ENCODE assay signal across 12 cellular contexts in genomic region chr17:12765544-12765943, GRCh38. TPM values are rescaled to one million over a fixed set of nuclear protein-coding genes. Genes with fewer than 3 reads are reported as not detected.
A peak's percentile ranks its signal among the peaks of the same experiment; 100 is the strongest.
DNase-seq lines count a peak whose midpoint lies in the region; ATAC-seq, FAIRE-seq and TF ChIP-seq lines count a peak whose summit lies in the region.
"Had no signal": no experiment of that assay in that cellular context is flagged by ENCODE, and none has a peak within 500 bp of the region (broad histone marks: within the 10 kb centered on the region; RNA-seq: fewer than 3 reads in every experiment).

No MANE protein-coding gene starts in this region.

- H3K9ac ChIP-seq in keratinocyte (ENCODE audit: control insufficient read depth, extremely low read depth, insufficient read depth, low read length): no peak overlapping the region

- DNase-seq in AG04449 (ENCODE audit: low read depth, low spot score): peak; percentile 78
- DNase-seq in HT1080 (ENCODE audit: low read depth): peak; percentile 39
- DNase-seq in brain microvascular endothelial cell: peak; percentile 94
- no peak for DNase-seq in keratinocyte (ENCODE audit: low read depth, low spot score)
- no peak for DNase-seq in activated CD8-positive, alpha-beta T cell treated with anti-CD3 and anti-CD28 coated beads for 36 hours
- DNase-seq in stimulated activated naive CD4-positive, alpha-beta T cell (lab: John Stamatoyannopoulos, UW): no peak
- DNase-seq in natural killer cell treated with Interleukin-12 subunit alpha and Interleukin-12 subunit beta and Interleukin-15 and Interleukin-18, amount 100 ng/mL, for 72 hours (ENCODE audit: low spot score): no peak
- DNase-seq: activated naive CD4-positive, alpha-beta T cell treated with Interleukin-2 at 50 U/mL for 16 hours had no signal

- H3K27ac ChIP-seq in brain microvascular endothelial cell (no peak overlapping the region), keratinocyte (ENCODE audit: control insufficient read depth, insufficient read depth, low read length) (no peak overlapping the region)

- intact Hi-C loops in activated CD8-positive, alpha-beta T cell treated with anti-CD3 and anti-CD28 coated beads for 36 hours (cut with micrococcal nuclease): no loop called here

- dilution Hi-C loops in keratinocyte (cut with MboI; ENCODE audit: extremely low pct_ligation_motif_present, low sequenced_read_pairs): no loop called here

- no peak overlapping the region for H3K4me2 ChIP-seq in keratinocyte (ENCODE audit: control insufficient read depth, extremely low read depth, insufficient read depth, low read depth, low read length)

- H3K36me3 ChIP-seq in brain microvascular endothelial cell (replicated peaks) (no peaks in the 10 kb centered on the region), keratinocyte (ENCODE audit: control insufficient read depth in 2 of 2, extremely low read depth in 1 of 2, insufficient read depth in 2 of 2, low read length in 2 of 2) (no peaks in the 10 kb centered on the region)

- H3K9me3 ChIP-seq in keratinocyte (ENCODE audit: control insufficient read depth, low read depth, low read length): no peaks in the 10 kb centered on the region

- in situ Hi-C loops in brain microvascular endothelial cell (cut with HindIII; ENCODE audit: low pct_ligation_motif_present, low sequenced_read_pairs): no loop called here

- H3K4me3 ChIP-seq in AG04449 (ENCODE audit: low read depth, low read length) (no peak overlapping the region), brain microvascular endothelial cell (ENCODE audit: low read depth, low read length) (no peak overlapping the region), keratinocyte (ENCODE audit: control insufficient read depth in 2 of 3, extremely low read depth in 1 of 3, insufficient read depth in 2 of 3, low read depth in 1 of 3, low read length in 3 of 3) (no peak overlapping the region)

- H3K36me3 Mint-ChIP-seq in activated CD8-positive, alpha-beta T cell treated with anti-CD3 and anti-CD28 coated beads for 36 hours (ENCODE audit: low read depth): no peaks in the 10 kb centered on the region
- H3K36me3 Mint-ChIP-seq in natural killer cell treated with Interleukin-12 subunit alpha and Interleukin-12 subunit beta and Interleukin-15 and Interleukin-18, amount 100 ng/mL, for 72 hours: no peaks in the 10 kb centered on the region
- H3K36me3 Mint-ChIP-seq: CD14-positive monocyte, WTC11 had no signal

- H3K27me3 ChIP-seq in brain microvascular endothelial cell (replicated peaks) (no peaks in the 10 kb centered on the region), keratinocyte (ENCODE audit: control insufficient read depth, extremely low read depth, insufficient read depth, low read length) (no peaks in the 10 kb centered on the region)

- H2AFZ ChIP-seq in keratinocyte (ENCODE audit: control insufficient read depth, low read length): no peak overlapping the region

- CTCF ChIA-PET in AG04449 (lab: Yijun Ruan, JAX): interaction anchor here (1.3 to 1.9 kb wide), 4 partner anchors 24 to 237 kb away, joined by 3 to 7 read pairs (median 6); no protein-coding TSS in a partner anchor
- CTCF ChIA-PET in activated CD8-positive, alpha-beta T cell treated with anti-CD3 and anti-CD28 coated beads for 36 hours (lab: Charles Lee): no interaction called here

- H3K4me3 Mint-ChIP-seq in activated CD8-positive, alpha-beta T cell treated with anti-CD3 and anti-CD28 coated beads for 36 hours: no peak overlapping the region
- no peak overlapping the region for H3K4me3 Mint-ChIP-seq in natural killer cell treated with Interleukin-12 subunit alpha and Interleukin-12 subunit beta and Interleukin-15 and Interleukin-18, amount 100 ng/mL, for 72 hours
- H3K4me3 Mint-ChIP-seq: CD14-positive monocyte; stimulated activated naive CD8-positive, alpha-beta T cell treated with anti-CD3 and anti-CD28 coated beads, Interleukin-15, Interleukin-2, amounts not matched to agents 100 ng/mL and 50 ng/mL, for 24 hours; WTC11 had no signal

- H3K9me1 ChIP-seq in keratinocyte (ENCODE audit: control insufficient read depth, extremely low read depth, insufficient read depth, low read length): no peaks in the 10 kb centered on the region

- no peak overlapping the region for H3K27ac Mint-ChIP-seq in activated CD8-positive, alpha-beta T cell treated with anti-CD3 and anti-CD28 coated beads for 36 hours
- no peak overlapping the region for H3K27ac Mint-ChIP-seq in natural killer cell treated with Interleukin-12 subunit alpha and Interleukin-12 subunit beta and Interleukin-15 and Interleukin-18, amount 100 ng/mL, for 72 hours
- H3K27ac Mint-ChIP-seq: CD14-positive monocyte; stimulated activated naive CD8-positive, alpha-beta T cell treated with anti-CD3 and anti-CD28 coated beads, Interleukin-15, Interleukin-2, amounts not matched to agents 100 ng/mL and 50 ng/mL, for 24 hours; WTC11 had no signal

- POLR2A ChIA-PET in AG04449 (lab: Yijun Ruan, JAX): no interaction called here
- POLR2A ChIA-PET in activated CD8-positive, alpha-beta T cell treated with anti-CD3 and anti-CD28 coated beads for 36 hours (lab: Charles Lee): no interaction called here

- no peak for ATAC-seq in activated CD8-positive, alpha-beta T cell treated with anti-CD3 and anti-CD28 coated beads for 36 hours
- ATAC-seq in HG02970 (IDR thresholded peaks at IDR 0.05; ENCODE audit: low FRiP score, unreplicated experiment): no peak
- ATAC-seq in natural killer cell treated with Interleukin-12 subunit alpha and Interleukin-12 subunit beta and Interleukin-15 and Interleukin-18, amount 100 ng/mL, for 72 hours: no peak
- ATAC-seq: WTC11 had no signal

- H4K20me1 ChIP-seq in keratinocyte (ENCODE audit: control insufficient read depth, extremely low read depth, insufficient read depth, low read length): no peaks in the 10 kb centered on the region

- no peak for TF ChIP-seq CTCF in AG04449 (IDR thresholded peaks at IDR 0.05; ENCODE audit: insufficient read depth, low read length, missing control alignments)
- no peak for TF ChIP-seq CTCF in brain microvascular endothelial cell (IDR thresholded peaks at IDR 0.05; ENCODE audit: low read depth, low read length, missing control alignments)
- TF ChIP-seq CTCF in keratinocyte (optimal IDR thresholded peaks at IDR 0.05 in 1 of 3, IDR thresholded peaks at IDR 0.05 in 1 of 3, conservative IDR thresholded peaks at IDR 0.05 in 1 of 3; ENCODE audit: extremely low read depth in 1 of 3, insufficient read depth in 2 of 3, low read length in 3 of 3): no peak
- no peak for TF ChIP-seq CTCF in activated CD8-positive, alpha-beta T cell treated with anti-CD3 and anti-CD28 coated beads for 36 hours (IDR thresholded peaks at IDR 0.05)

- no peaks in the 10 kb centered on the region for H3K79me2 ChIP-seq in keratinocyte (ENCODE audit: control insufficient read depth, insufficient read depth, low read length)

- H3K9me3 Mint-ChIP-seq in activated CD8-positive, alpha-beta T cell treated with anti-CD3 and anti-CD28 coated beads for 36 hours: peaks cover 5% of the 10 kb centered on the region
- H3K9me3 Mint-ChIP-seq in natural killer cell treated with Interleukin-12 subunit alpha and Interleukin-12 subunit beta and Interleukin-15 and Interleukin-18, amount 100 ng/mL, for 72 hours: peaks cover 4% of the 10 kb centered on the region
- H3K9me3 Mint-ChIP-seq: WTC11 had no signal

- peak; percentile 97 for FAIRE-seq in keratinocyte (lab: Jason Lieb, UNC)

- peaks cover 3% of the 10 kb centered on the region for H3K4me1 ChIP-seq in keratinocyte (ENCODE audit: control insufficient read depth, extremely low read depth, insufficient read depth, low read length)

- H3K27me3 Mint-ChIP-seq in activated CD8-positive, alpha-beta T cell treated with anti-CD3 and anti-CD28 coated beads for 36 hours: no peaks in the 10 kb centered on the region
- no peaks in the 10 kb centered on the region for H3K27me3 Mint-ChIP-seq in natural killer cell treated with Interleukin-12 subunit alpha and Interleukin-12 subunit beta and Interleukin-15 and Interleukin-18, amount 100 ng/mL, for 72 hours

- H3K4me1 Mint-ChIP-seq in activated CD8-positive, alpha-beta T cell treated with anti-CD3 and anti-CD28 coated beads for 36 hours (ENCODE audit: low read depth): no peaks in the 10 kb centered on the region
- H3K4me1 Mint-ChIP-seq in natural killer cell treated with Interleukin-12 subunit alpha and Interleukin-12 subunit beta and Interleukin-15 and Interleukin-18, amount 100 ng/mL, for 72 hours (ENCODE audit: low read depth in 2 of 2): no peaks in the 10 kb centered on the region
- H3K4me1 Mint-ChIP-seq: CD14-positive monocyte, WTC11 had no signal

RNA-seq across cellular contexts. Expression of gene ARHGAP44, which starts 23.8 kb away (rescaled TPM):
- total RNA-seq in HT1080 (2014; rRNA removed; shearing (Covaris generic)): 0.17 and 1.00 TPM in 2 replicates
- 0.90 and 0.98 TPM in 2 replicates for polyA plus RNA-seq in HT1080 (2015; cell fraction: cytosol; rRNA removed)
- 0.44 and 0.65 TPM in 2 replicates for polyA plus RNA-seq in HT1080 (2015; cell fraction: nucleus; rRNA removed)
- polyA plus RNA-seq in keratinocyte: 1.9 to 2.2 TPM (median 2.2 TPM) in 3 replicates
- polyA plus RNA-seq in keratinocyte (2011; ENCODE audit: low read depth): 0.97 TPM
- polyA plus RNA-seq in keratinocyte (2011; cell fraction: cytosol; rRNA removed): 2.9 and 3.1 TPM in 2 replicates
- 3.4 and 4.8 TPM in 2 replicates for polyA plus RNA-seq in keratinocyte (2011; cell fraction: nucleus; rRNA removed)
- 1.0 and 2.5 TPM in 2 replicates for polyA plus RNA-seq in keratinocyte (2012; ENCODE audit: low replicate concordance)
- polyA minus RNA-seq in keratinocyte: 2.0 to 6.9 TPM (median 3.1 TPM) in 3 replicates
- polyA minus RNA-seq in keratinocyte (2011; cell fraction: cytosol; rRNA and poly(A)+ RNA removed): 1.7 TPM
- polyA minus RNA-seq in keratinocyte (2011; cell fraction: nucleus; rRNA and poly(A)+ RNA removed): 3.5 and 5.6 TPM in 2 replicates
- under 1 TPM; 0.22 to 0.50 TPM for total RNA-seq in activated CD8-positive, alpha-beta T cell treated with anti-CD3 and anti-CD28 coated beads for 36 hours
- under 1 TPM in 1 of 2 donors, not detected in 1; 0.21 TPM for total RNA-seq in natural killer cell treated with Interleukin-12 subunit alpha and Interleukin-12 subunit beta and Interleukin-15 and Interleukin-18, amount 100 ng/mL, for 72 hours
- polyA plus RNA-seq: CD14-positive monocyte had no signal

Comparison
In these comparisons a context has a peak if more than half of its experiments do, and no peak if none do; other contexts are left out.
1. DNase-seq: peak in AG04449 (single experiment), HT1080 (single experiment) and brain microvascular endothelial cell (single experiment); none in keratinocyte (single experiment), activated CD8-positive, alpha-beta T cell treated with anti-CD3 and anti-CD28 coated beads for 36 hours (single experiment), stimulated activated naive CD4-positive, alpha-beta T cell (0 of 6) and natural killer cell treated with Interleukin-12 subunit alpha and Interleukin-12 subunit beta and Interleukin-15 and Interleukin-18, amount 100 ng/mL, for 72 hours (single experiment).